ENCODE assay signal across 11 cellular contexts in the genomic region with DNA sequence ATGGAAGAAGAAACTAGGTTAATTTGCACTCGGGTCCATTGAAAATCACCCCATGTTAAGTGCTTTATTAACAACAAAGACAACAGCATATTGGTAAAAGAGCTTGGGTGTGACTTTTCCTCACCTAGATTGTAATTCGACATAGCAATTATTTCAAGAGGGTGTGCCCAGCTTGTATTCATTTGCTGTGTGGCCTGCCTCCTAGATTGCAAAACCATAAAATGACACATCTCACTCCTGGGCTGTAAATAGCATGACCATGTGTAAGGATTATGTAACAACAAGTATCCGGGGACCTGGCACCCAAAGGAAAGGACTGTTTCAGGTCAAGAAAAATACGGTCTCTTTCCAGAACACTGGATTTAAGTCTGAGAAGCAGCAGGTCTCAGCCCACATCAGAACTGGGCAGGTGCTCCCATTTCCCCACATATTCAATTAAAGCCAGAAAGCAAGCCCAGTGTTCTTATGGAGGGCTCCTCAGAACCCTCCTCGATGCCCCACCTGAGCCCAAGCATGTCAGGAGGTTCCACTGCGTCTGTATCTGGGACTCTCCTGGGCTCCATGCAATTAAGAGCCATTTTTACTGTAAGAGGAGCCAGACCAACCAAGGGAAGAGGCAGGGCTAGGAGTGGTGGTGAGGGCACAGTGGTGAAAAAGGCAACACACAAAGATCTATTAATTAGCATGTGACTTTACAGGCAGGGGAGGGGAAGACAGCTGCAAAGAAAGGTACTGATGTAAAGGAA. TPM values are rescaled to one million over a fixed set of nuclear protein-coding genes. Genes with fewer than 3 reads are reported as not detected.
A peak's percentile ranks its signal among the peaks of the same experiment; 100 is the strongest.
DNase-seq lines count a peak whose midpoint lies in the region; ATAC-seq, FAIRE-seq and TF ChIP-seq lines count a peak whose summit lies in the region.
"Had no signal": no experiment of that assay in that cellular context is flagged by ENCODE, and none has a peak within 500 bp of the region (broad histone marks: within the 10 kb centered on the region; RNA-seq: fewer than 3 reads in every experiment).

No MANE protein-coding gene starts in this region.

- peaks cover 26% of the 10 kb centered on the region for H3K79me2 ChIP-seq in HepG2 (ENCODE audit: insufficient read depth, low read length)

- H2AK5ac ChIP-seq in IMR-90 (ENCODE audit: low read depth, low read length): no peak overlapping the region

- CTCF ChIA-PET in IMR-90 (lab: Yijun Ruan, JAX): no interaction called here
- CTCF ChIA-PET in HepG2 (lab: Yijun Ruan, JAX; ENCODE audit: low intra/inter-chr PET ratio, low total read pairs): no interaction called here
- CTCF ChIA-PET in activated CD8-positive, alpha-beta T cell treated with anti-CD3 and anti-CD28 coated beads, Interleukin-2, amount 10 ng/mL, durations not matched to agents 7 days and 5 days (lab: Charles Lee): no interaction called here

- dilution Hi-C loops in IMR-90 (cut with HindIII; ENCODE audit: low sequenced_read_pairs, unreplicated experiment): no loop called here

- H3K27ac ChIP-seq in IMR-90 (ENCODE audit: insufficient read depth, low read length) (no peak overlapping the region), HepG2 (ENCODE audit: extremely low read length, insufficient read depth, low read length) (peak overlapping the region; percentile 15)

- no peaks in the 10 kb centered on the region for H3K27me3 ChIP-seq in IMR-90 (ENCODE audit: control insufficient read depth, insufficient read depth, low read length)
- H3K27me3 ChIP-seq in HepG2 (ENCODE audit: control insufficient read depth in 1 of 2, insufficient read depth in 2 of 2, low read length in 2 of 2): no peaks in the 10 kb centered on the region

- TF ChIP-seq POLR2A in IMR-90 (IDR thresholded peaks at IDR 0.05; ENCODE audit: low read depth, low read length) (no peak), HepG2 (IDR thresholded peaks at IDR 0.05; ENCODE audit: insufficient read depth in 1 of 2, low read depth in 2 of 2, low read length in 2 of 2) (no peak)

- H3K9me3 Mint-ChIP-seq in activated CD8-positive, alpha-beta T cell treated with anti-CD3 and anti-CD28 coated beads, Interleukin-2, amount 10 ng/mL, durations not matched to agents 7 days and 5 days (ENCODE audit: insufficient read depth): no peaks in the 10 kb centered on the region

- no peak overlapping the region for H2BK15ac ChIP-seq in IMR-90 (ENCODE audit: low read depth, low read length)

- no TSS peak for BruUV-seq in IMR-90 (replicated peaks; lab: Mats Ljungman, UMichigan)
- BruUV-seq in HepG2 (replicated peaks; lab: Mats Ljungman, UMichigan): no TSS peak

- no peak overlapping the region for H3K18ac ChIP-seq in IMR-90 (ENCODE audit: low read depth, low read length)

- peaks cover 14% of the 10 kb centered on the region for H3K4me1 Mint-ChIP-seq in activated CD8-positive, alpha-beta T cell treated with anti-CD3 and anti-CD28 coated beads, Interleukin-2, amount 10 ng/mL, durations not matched to agents 7 days and 5 days (ENCODE audit: low read depth)

- H3K9ac ChIP-seq in IMR-90 (ENCODE audit: low read depth, low read length) (no peak overlapping the region), HepG2 (ENCODE audit: insufficient read depth, low read depth, low read length) (no peak overlapping the region)

- 80% methylated on average over 3 of the region's 6 CpGs; no CpG with 5 or more reads in 1 of the 2 experiments for WGBS in IMR-90 (ENCODE audit: extremely low coverage in 2 of 2, insufficient read length in 1 of 2), 2 experiments
- 84% methylated on average over 6 of the region's 6 CpGs for WGBS in HepG2 (ENCODE audit: low lambda C conversion rate)

- no peak overlapping the region for H3K23ac ChIP-seq in IMR-90 (ENCODE audit: low read depth, low read length)

- TF ChIP-seq RAD21 in IMR-90 (IDR thresholded peaks at IDR 0.05; ENCODE audit: low read length): no peak
- no peak for TF ChIP-seq RAD21 in HepG2 (CRISPR knock-in tag; IDR thresholded peaks at IDR 0.05)

- H4K20me1 ChIP-seq in IMR-90 (ENCODE audit: insufficient read depth, low read length): no peaks in the 10 kb centered on the region
- no peaks in the 10 kb centered on the region for H4K20me1 ChIP-seq in HepG2 (ENCODE audit: insufficient read depth, low read length)

- H3K9me1 ChIP-seq in IMR-90 (ENCODE audit: insufficient read depth, low read length): no peaks in the 10 kb centered on the region

- no peak overlapping the region for H4K91ac ChIP-seq in IMR-90 (ENCODE audit: insufficient read depth, low read depth, low read length)

- no peaks in the 10 kb centered on the region for H3K27me3 Mint-ChIP-seq in activated CD8-positive, alpha-beta T cell treated with anti-CD3 and anti-CD28 coated beads, Interleukin-2, amount 10 ng/mL, durations not matched to agents 7 days and 5 days (ENCODE audit: low read depth)

- DNase-seq in AG10803 (ENCODE audit: low read depth): peak; percentile 69
- DNase-seq in IMR-90: no peak
- peak; percentile 47 for DNase-seq in amniotic epithelial cell (ENCODE audit: low read depth)
- DNase-seq in HepG2 (ENCODE audit: low spot score): no peak
- no peak for DNase-seq in activated CD8-positive, alpha-beta T cell treated with anti-CD3 and anti-CD28 coated beads, Interleukin-2, amount 10 ng/mL, durations not matched to agents 7 days and 5 days
- DNase-seq in GF-D8 (lab: John Stamatoyannopoulos, UW): no peak
- DNase-seq in mesenteric fat pad (ENCODE audit: low spot score): no peak
- DNase-seq: MM.1S; stimulated activated CD4-positive, alpha-beta T cell treated with anti-CD3 and anti-CD28 coated beads, Interleukin-4, amount 100 ng/mL, for 4 hours had no signal

- no peak for TF ChIP-seq CTCF in AG10803 (conservative IDR thresholded peaks at IDR 0.05; ENCODE audit: low read length)
- no peak for TF ChIP-seq CTCF in IMR-90 (conservative IDR thresholded peaks at IDR 0.05; ENCODE audit: low read depth, low read length)
- TF ChIP-seq CTCF in HepG2 (CRISPR knock-in tag; IDR thresholded peaks at IDR 0.05): no peak

- no peak overlapping the region for H2BK5ac ChIP-seq in IMR-90 (ENCODE audit: low read depth, low read length, poor library complexity, severe bottlenecking)

- H4K5ac ChIP-seq in IMR-90 (ENCODE audit: low read depth, low read length): no peak overlapping the region

- no peak overlapping the region for H2AK9ac ChIP-seq in IMR-90 (replicated peaks; ENCODE audit: low read depth, low read length, poor library complexity)

- no peaks in the 10 kb centered on the region for H3K4me1 ChIP-seq in IMR-90 (ENCODE audit: control insufficient read depth, insufficient read depth, low read length)
- H3K4me1 ChIP-seq in HepG2 (ENCODE audit: insufficient read depth, low read length): peaks cover 17% of the 10 kb centered on the region; the same call in 1 of the 2 replicates
- H3K4me1 ChIP-seq: Caco-2 had no signal

- no peak overlapping the region for H2BK120ac ChIP-seq in IMR-90 (ENCODE audit: low read depth, low read length)

- no peak overlapping the region for H3K27ac Mint-ChIP-seq in activated CD8-positive, alpha-beta T cell treated with anti-CD3 and anti-CD28 coated beads, Interleukin-2, amount 10 ng/mL, durations not matched to agents 7 days and 5 days

- no peak overlapping the region for H2AFZ ChIP-seq in IMR-90 (replicated peaks; ENCODE audit: low read length, poor library complexity)
- H2AFZ ChIP-seq in HepG2 (ENCODE audit: low read length): no peak overlapping the region

- H3K36me3 Mint-ChIP-seq in activated CD8-positive, alpha-beta T cell treated with anti-CD3 and anti-CD28 coated beads, Interleukin-2, amount 10 ng/mL, durations not matched to agents 7 days and 5 days (ENCODE audit: low read depth): peaks cover 8% of the 10 kb centered on the region

- H3K4me2 ChIP-seq in IMR-90 (ENCODE audit: low read depth, low read length) (no peak overlapping the region), HepG2 (ENCODE audit: low read depth, low read length) (no peak overlapping the region)

- POLR2A ChIA-PET in IMR-90 (lab: Charles Lee; ENCODE audit: unreplicated experiment) (no interaction called here), HepG2 (lab: Yijun Ruan, JAX) (no interaction called here)
- POLR2A ChIA-PET in activated CD8-positive, alpha-beta T cell treated with anti-CD3 and anti-CD28 coated beads, Interleukin-2, amount 10 ng/mL, durations not matched to agents 7 days and 5 days (lab: Charles Lee): no interaction called here

- H3K4ac ChIP-seq in IMR-90 (ENCODE audit: low read depth, low read length): no peak overlapping the region

- H3K4me3 ChIP-seq in AG10803 (ENCODE audit: low read length): no peak overlapping the region
- no peak overlapping the region for H3K4me3 ChIP-seq in IMR-90 (ENCODE audit: insufficient read depth, low read depth, low read length)
- H3K4me3 ChIP-seq in HepG2 (replicated peaks in 1 of 3; ENCODE audit: insufficient read depth in 1 of 3, low read depth in 2 of 3, low read length in 3 of 3): no peak overlapping the region

- no peaks in the 10 kb centered on the region for H3K79me1 ChIP-seq in IMR-90 (ENCODE audit: low read depth in 1 of 2, low read length in 2 of 2)

- no peak overlapping the region for H3K14ac ChIP-seq in IMR-90 (replicated peaks; ENCODE audit: low read depth, low read length)

- H3K4me3 Mint-ChIP-seq in activated CD8-positive, alpha-beta T cell treated with anti-CD3 and anti-CD28 coated beads, Interleukin-2, amount 10 ng/mL, durations not matched to agents 7 days and 5 days: no peak overlapping the region

- H3K9me3 ChIP-seq in IMR-90 (ENCODE audit: control insufficient read depth, insufficient read depth, low read length) (no peaks in the 10 kb centered on the region), HepG2 (ENCODE audit: low read length) (no peaks in the 10 kb centered on the region)
- H3K9me3 ChIP-seq: Caco-2 had no signal

- ATAC-seq in IMR-90 (ENCODE audit: low read depth) (no peak), HepG2 (no peak), HG02870 (IDR thresholded peaks at IDR 0.05; ENCODE audit: unreplicated experiment) (no peak)
- ATAC-seq in activated CD8-positive, alpha-beta T cell treated with anti-CD3 and anti-CD28 coated beads, Interleukin-2, amount 10 ng/mL, durations not matched to agents 7 days and 5 days: no peak

- no peak for FAIRE-seq in HepG2 (lab: Jason Lieb, UNC)

- H3K36me3 ChIP-seq in IMR-90 (ENCODE audit: control insufficient read depth, insufficient read depth, low read length): no peaks in the 10 kb centered on the region
- peaks cover 10 to 37% of the 10 kb centered on the region in 2 experiments for H3K36me3 ChIP-seq in HepG2 (replicated peaks in 1 of 2; ENCODE audit: control insufficient read depth in 1 of 2, insufficient read depth in 2 of 2, low read length in 2 of 2)

- in situ Hi-C loops in IMR-90 (cut with MboI; ENCODE audit: low sequenced_read_pairs) (no loop called here), HepG2 (cut with HindIII; ENCODE audit: extremely low pct_ligation_motif_present, low pct_unique_long_range_greater_than_20kb) (no loop called here)

- H2BK20ac ChIP-seq in IMR-90 (ENCODE audit: low read depth, low read length): no peak overlapping the region

- intact Hi-C loops in IMR-90 (cut with micrococcal nuclease): no loop called here
- intact Hi-C loops in HepG2 (cut with micrococcal nuclease; ENCODE audit: unreplicated experiment): no loop called here

- H4K8ac ChIP-seq in IMR-90 (ENCODE audit: low read depth in 2 of 2, low read length in 2 of 2): no peak overlapping the region

- H3K56ac ChIP-seq in IMR-90 (ENCODE audit: extremely low read depth, insufficient read depth, low read length): no peak overlapping the region

- no peak for TF ChIP-seq EP300 in HepG2 (IDR thresholded peaks at IDR 0.05; ENCODE audit: low read depth in 2 of 2, low read length in 2 of 2)
- TF ChIP-seq EP300 in HepG2 (CRISPR knock-in tag; IDR thresholded peaks at IDR 0.05; ENCODE audit: borderline replicate concordance): no peak

RNA-seq across cellular contexts. Expression of gene MREG, which starts 39.2 kb away (rescaled TPM):
- total RNA-seq in IMR-90 (2012; rRNA removed) (1.7 and 1.8 TPM in 2 replicates), HepG2 (2016; rRNA removed; fragmentation: Illumina TruSeq; extraction: Trizol) (23.3 and 26.4 TPM in 2 replicates), mesenteric fat pad (5.7 TPM)
- polyA plus RNA-seq in IMR-90 (2012; rRNA removed) (1.0 and 1.1 TPM in 2 replicates), HepG2 (2011; rRNA removed) (7.3 and 7.5 TPM in 2 replicates)
- polyA plus RNA-seq in IMR-90 (2012; cell fraction: cytosol; rRNA removed): 0.34 and 0.43 TPM in 2 replicates
- polyA plus RNA-seq in IMR-90 (2012; cell fraction: nucleus; rRNA removed; ENCODE audit: low replicate concordance): 0.20 and 1.4 TPM in 2 replicates
- total RNA-seq in HepG2 (2016; cell fraction: cytosol; rRNA removed; fragmentation: Illumina TruSeq; extraction: Trizol; ENCODE audit: low read depth): 6.9 and 11.0 TPM in 2 replicates
- 22.5 and 23.8 TPM in 2 replicates for total RNA-seq in HepG2 (2016; cell fraction: insoluble cytoplasmic fraction; rRNA removed; fragmentation: Illumina TruSeq; extraction: Trizol)
- 27.6 and 31.1 TPM in 2 replicates for total RNA-seq in HepG2 (2016; cell fraction: membrane; rRNA removed; fragmentation: Illumina TruSeq; extraction: Trizol)
- total RNA-seq in HepG2 (2016; cell fraction: nucleus; rRNA removed; fragmentation: Illumina TruSeq; extraction: Trizol): 22.1 and 26.5 TPM in 2 replicates
- polyA plus RNA-seq in HepG2 (2011; cell fraction: cytosol; rRNA removed): 2.8 and 3.0 TPM in 2 replicates
- 10.6 and 11.6 TPM in 2 replicates for polyA plus RNA-seq in HepG2 (2011; cell fraction: nucleus; rRNA removed)
- polyA plus RNA-seq in HepG2 (2012): 7.0 and 9.3 TPM in 2 replicates
- polyA plus RNA-seq in HepG2 (2016; cell fraction: cytosol; fragmentation: Illumina TruSeq; extraction: Trizol; ENCODE audit: low read depth): 10.0 and 14.5 TPM in 2 replicates
- polyA plus RNA-seq in HepG2 (2016; cell fraction: insoluble cytoplasmic fraction; fragmentation: Illumina TruSeq; extraction: Trizol; ENCODE audit: low read depth): 24.4 and 25.1 TPM in 2 replicates
- polyA plus RNA-seq in HepG2 (2016; cell fraction: membrane; fragmentation: Illumina TruSeq; extraction: Trizol; ENCODE audit: low read depth): 20.9 and 23.0 TPM in 2 replicates
- polyA plus RNA-seq in HepG2 (2016; cell fraction: nucleus; fragmentation: Illumina TruSeq; extraction: Trizol; ENCODE audit: insufficient read depth, low read depth): 32.8 and 32.9 TPM in 2 replicates
- polyA minus RNA-seq in HepG2 (2011; rRNA and poly(A)+ RNA removed; ENCODE audit: low replicate concordance): 3.6 and 3.9 TPM in 2 replicates
- 4.0 and 4.3 TPM in 2 replicates for polyA minus RNA-seq in HepG2 (2011; cell fraction: cytosol; rRNA and poly(A)+ RNA removed)
- 19.2 and 20.6 TPM in 2 replicates for polyA minus RNA-seq in HepG2 (2011; cell fraction: nucleus; rRNA and poly(A)+ RNA removed)
- total RNA-seq in activated CD8-positive, alpha-beta T cell treated with anti-CD3 and anti-CD28 coated beads, Interleukin-2, amount 10 ng/mL, durations not matched to agents 7 days and 5 days: 10 to 100 TPM; 10.9 to 12.1 TPM

Comparison
In these comparisons a context has a peak if more than half of its experiments do, and no peak if none do; other contexts are left out.
1. DNase-seq: peak in AG10803 (single experiment) and amniotic epithelial cell (single experiment); none in IMR-90 (single experiment), HepG2 (single experiment), activated CD8-positive, alpha-beta T cell treated with anti-CD3 and anti-CD28 coated beads, Interleukin-2, amount 10 ng/mL, durations not matched to agents 7 days and 5 days (single experiment), GF-D8 (single experiment) and mesenteric fat pad (single experiment).